In genomic region chr11:2305140-2305861, GRCh38 we compare ENCODE assay signal across 1 cellular context.
TF ChIP-seq lines count a peak whose summit lies in the region.

No MANE protein-coding gene starts in this region.

TF ChIP-seq in K562, 482 proteins besides CTCF, POLR2A, EP300 and RAD21 (continued from another document):
- no peak for TF ChIP-seq RUNX1 (IDR thresholded peaks at IDR 0.05; ENCODE audit: low read depth)
- TF ChIP-seq NR4A1 (CRISPR knock-in tag; IDR thresholded peaks at IDR 0.05): no peak
- 0 out of 2 replicates have a peak, but pooled peaks have one; percentile 31 for TF ChIP-seq NR4A1 (tag; IDR thresholded peaks at IDR 0.05)
- TF ChIP-seq ZNF518B (CRISPR knock-in tag; IDR thresholded peaks at IDR 0.05): no peak
- no peak for TF ChIP-seq MECOM (CRISPR knock-in tag; IDR thresholded peaks at IDR 0.05)
- TF ChIP-seq CC2D1A (IDR thresholded peaks at IDR 0.05): peak; percentile 66; the same call in 1 of the 2 replicates
- peak; percentile 81 for TF ChIP-seq ARID2 (IDR thresholded peaks at IDR 0.05)
- peak; percentile 28; the same call in 1 of the 2 replicates for TF ChIP-seq ZBTB7A (IDR thresholded peaks at IDR 0.05; ENCODE audit: borderline replicate concordance, control insufficient read depth, low read depth, low read length)
- TF ChIP-seq MCM7 (IDR thresholded peaks at IDR 0.05): no peak
- TF ChIP-seq ZNF583 (CRISPR knock-in tag; IDR thresholded peaks at IDR 0.05): 0 out of 2 replicates have a peak, but pooled peaks have one; percentile 19
